ENCODE assay signal across 15 cellular contexts in genomic region chr2:100196786-100197494, GRCh38. TPM values are rescaled to one million over a fixed set of nuclear protein-coding genes. Genes with fewer than 3 reads are reported as not detected.
DNase-seq lines count a peak whose midpoint lies in the region; ATAC-seq and TF ChIP-seq lines count a peak whose summit lies in the region.
"Had no signal": no experiment of that assay in that cellular context is flagged by ENCODE, and none has a peak within 500 bp of the region (broad histone marks: within the 10 kb centered on the region; RNA-seq: fewer than 3 reads in every experiment).

No MANE protein-coding gene starts in this region.

- H3K36me3 Mint-ChIP-seq in MCF 10A (ENCODE audit: insufficient read depth, unreplicated experiment) (peaks cover 5% of the 10 kb centered on the region), osteocyte (ENCODE audit: unreplicated experiment) (no peaks in the 10 kb centered on the region)
- H3K36me3 Mint-ChIP-seq: immature natural killer cell had no signal

- no peaks in the 10 kb centered on the region for H3K9me3 ChIP-seq in breast epithelium
- H3K9me3 ChIP-seq in upper lobe of right lung: no peaks in the 10 kb centered on the region
- H3K9me3 ChIP-seq: HAP-1 had no signal

- H3K4me3 ChIP-seq in breast epithelium (no peak overlapping the region), fibroblast of the aortic adventitia (ENCODE audit: low read depth, low read length) (no peak overlapping the region), upper lobe of right lung (no peak overlapping the region)
- H3K4me3 ChIP-seq: HAP-1 had no signal

- no peak for ATAC-seq in upper lobe of right lung
- ATAC-seq: activated CD4-positive, CD25-positive, alpha-beta regulatory T cell treated with anti-CD3 and anti-CD28 coated beads, Interleukin-2, amount 50 U/mL, for 24 hours; activated T-cell treated with anti-CD3 and anti-CD28 coated beads, Interleukin-2, amount 50 U/mL, for 4 hours had no signal

- CTCF ChIA-PET in MCF 10A (lab: Yijun Ruan, JAX): interaction anchor here (0.6 to 0.7 kb wide), 2 partner anchors 10 to 552 kb away, joined by 3 read pairs; no protein-coding TSS in a partner anchor

- no peak for DNase-seq in breast epithelium (ENCODE audit: low spot score in 2 of 2)
- no peak for DNase-seq in MCF 10A (ENCODE audit: unreplicated experiment)
- peak; percentile 24 for DNase-seq in fibroblast of the aortic adventitia (ENCODE audit: low read depth)
- no peak for DNase-seq in osteocyte (ENCODE audit: extremely low spot score, unreplicated experiment)
- DNase-seq in upper lobe of right lung: peak; percentile 28
- no peak for DNase-seq in amygdala (lab: John Stamatoyannopoulos, UW)
- DNase-seq in activated CD4-positive, CD25-positive, alpha-beta regulatory T cell treated with anti-CD3 and anti-CD28 coated beads, Interleukin-2, amount 50 U/mL, for 72 hours: no peak
- no peak for DNase-seq in DMS153 treated with DMSO at 0.1 percent for 48 hours (lab: John Stamatoyannopoulos, UW; ENCODE audit: unreplicated experiment)
- DNase-seq: activated T-cell treated with anti-CD3 and anti-CD28 coated beads, Interleukin-2, amount 50 U/mL, for 4 hours; immature natural killer cell; NCI-H82; stimulated activated naive CD4-positive, alpha-beta T cell treated with Interleukin-2 at 50 U/mL for 16 hours had no signal

- H3K27me3 ChIP-seq in breast epithelium: no peaks in the 10 kb centered on the region
- no peaks in the 10 kb centered on the region for H3K27me3 ChIP-seq in upper lobe of right lung

- H3K9me3 Mint-ChIP-seq in MCF 10A (ENCODE audit: unreplicated experiment): peaks cover 9% of the 10 kb centered on the region
- H3K9me3 Mint-ChIP-seq in osteocyte (ENCODE audit: unreplicated experiment): no peaks in the 10 kb centered on the region
- H3K9me3 Mint-ChIP-seq: activated T-cell treated with anti-CD3 and anti-CD28 coated beads, Interleukin-2, amount 50 U/mL, for 4 hours; immature natural killer cell had no signal

- H3K27me3 Mint-ChIP-seq in MCF 10A (ENCODE audit: insufficient read depth, unreplicated experiment) (no peaks in the 10 kb centered on the region), osteocyte (ENCODE audit: unreplicated experiment) (no peaks in the 10 kb centered on the region)

- H3K27ac Mint-ChIP-seq in MCF 10A (ENCODE audit: low read depth, unreplicated experiment): no peak overlapping the region
- peak overlapping the region; percentile 85 for H3K27ac Mint-ChIP-seq in osteocyte (ENCODE audit: unreplicated experiment)
- H3K27ac Mint-ChIP-seq: immature natural killer cell had no signal

- no peak for TF ChIP-seq POLR2A in breast epithelium (IDR thresholded peaks at IDR 0.05)

- H3K4me1 ChIP-seq in breast epithelium (peaks cover 4 to 13% of the 10 kb centered on the region in 2 donors), upper lobe of right lung (peaks cover 54% of the 10 kb centered on the region)
- H3K4me1 ChIP-seq: HAP-1 had no signal

- no peak for TF ChIP-seq CTCF in breast epithelium (IDR thresholded peaks at IDR 0.05)
- no peak for TF ChIP-seq CTCF in MCF 10A (IDR thresholded peaks at IDR 0.05; ENCODE audit: unreplicated experiment)
- no peak for TF ChIP-seq CTCF in fibroblast of the aortic adventitia (IDR thresholded peaks at IDR 0.05; ENCODE audit: insufficient read depth, low read length)
- no peak for TF ChIP-seq CTCF in osteocyte (IDR thresholded peaks at IDR 0.05)
- no peak for TF ChIP-seq CTCF in upper lobe of right lung (IDR thresholded peaks at IDR 0.05)

- POLR2A ChIA-PET in MCF 10A (lab: Yijun Ruan, JAX): no interaction called here

- H3K27ac ChIP-seq in breast epithelium (peak overlapping the region; percentile 76 to 88), upper lobe of right lung (peak overlapping the region; percentile 78)
- H3K27ac ChIP-seq: 22Rv1 had no signal

- peaks cover 7% of the 10 kb centered on the region for H3K4me1 Mint-ChIP-seq in MCF 10A (ENCODE audit: insufficient read depth, unreplicated experiment)
- peaks cover 46% of the 10 kb centered on the region for H3K4me1 Mint-ChIP-seq in osteocyte (ENCODE audit: unreplicated experiment)
- H3K4me1 Mint-ChIP-seq: immature natural killer cell had no signal

- H3K4me3 Mint-ChIP-seq in MCF 10A (ENCODE audit: unreplicated experiment) (no peak overlapping the region), osteocyte (ENCODE audit: unreplicated experiment) (no peak overlapping the region)
- H3K4me3 Mint-ChIP-seq: activated T-cell treated with anti-CD3 and anti-CD28 coated beads, Interleukin-2, amount 50 U/mL, for 4 hours; immature natural killer cell had no signal

- intact Hi-C loops in breast epithelium (cut with DNase I; ENCODE audit: low total_unique reads): no loop called here
- intact Hi-C loops in MCF 10A (cut with micrococcal nuclease): no loop called here
- intact Hi-C loops in upper lobe of right lung (cut with DNase I): no loop called here

- BruUV-seq in MCF 10A (replicated peaks; lab: Mats Ljungman, UMichigan): no TSS peak

- H3K36me3 ChIP-seq in breast epithelium (no peaks in the 10 kb centered on the region), upper lobe of right lung (no peaks in the 10 kb centered on the region)
- H3K36me3 ChIP-seq: HAP-1 had no signal

RNA-seq across cellular contexts. Expression of gene AFF3, which starts 54.5 kb away (rescaled TPM):
- total RNA-seq in breast epithelium: 100 to 1,000 TPM in 1 of 3 donors, 10 to 100 TPM in 1, 1 to 10 TPM in 1; 8.2 to 116 (median 63.6) TPM
- 0.42 and 1.0 TPM in 2 replicates for total RNA-seq in MCF 10A (2022)
- 4.2 TPM in 1 of 2 replicates, not detected in the other for total RNA-seq in fibroblast of the aortic adventitia (ENCODE audit: low replicate concordance)
- 239 and 248 TPM in 2 replicates for total RNA-seq in osteocyte
- total RNA-seq in upper lobe of right lung: 44.6 TPM

Comparison
In these comparisons a context has a peak if more than half of its experiments do, and no peak if none do; other contexts are left out.
1. DNase-seq: peak in fibroblast of the aortic adventitia (single experiment) and upper lobe of right lung (single experiment); none in breast epithelium (0 of 2), MCF 10A (single experiment), osteocyte (single experiment), amygdala (0 of 56), activated CD4-positive, CD25-positive, alpha-beta regulatory T cell treated with anti-CD3 and anti-CD28 coated beads, Interleukin-2, amount 50 U/mL, for 72 hours (single experiment) and DMS153 treated with DMSO at 0.1 percent for 48 hours (single experiment).